In genomic region chr17:40535924-40536717, GRCh38 we compare ENCODE assay signal across 12 cellular contexts. TPM values are rescaled to one million over a fixed set of nuclear protein-coding genes. Genes with fewer than 3 reads are reported as not detected.
DNase-seq lines count a peak whose midpoint lies in the region; ATAC-seq and TF ChIP-seq lines count a peak whose summit lies in the region.
"Had no signal": no experiment of that assay in that cellular context is flagged by ENCODE, and none has a peak within 500 bp of the region (broad histone marks: within the 10 kb centered on the region; RNA-seq: fewer than 3 reads in every experiment).

No MANE protein-coding gene starts in this region.

- no peaks in the 10 kb centered on the region for H3K9me3 ChIP-seq in left ventricle myocardium inferior (replicated peaks)
- no peaks in the 10 kb centered on the region for H3K9me3 ChIP-seq in sigmoid colon
- no peaks in the 10 kb centered on the region for H3K9me3 ChIP-seq in effector memory CD4-positive, alpha-beta T cell (ENCODE audit: control insufficient read depth, low read length)

- H3K27ac Mint-ChIP-seq in activated naive CD8-positive, alpha-beta T cell treated with anti-CD3 and anti-CD28 coated beads for 36 hours = peak overlapping the region; percentile 9
- H3K27ac Mint-ChIP-seq: nephron progenitor cell had no signal

- no peak for TF ChIP-seq CTCF in left ventricle myocardium inferior (IDR thresholded peaks at IDR 0.05; ENCODE audit: borderline replicate concordance)
- no peak for TF ChIP-seq CTCF in sigmoid colon (IDR thresholded peaks at IDR 0.05)

- ATAC-seq in HG02870 (IDR thresholded peaks at IDR 0.05; ENCODE audit: unreplicated experiment) = no peak

- H3K27ac ChIP-seq in left ventricle myocardium inferior (replicated peaks) (peak overlapping the region; percentile 94), sigmoid colon (peak overlapping the region; percentile 45 to 89 (median 84))
- no peak overlapping the region for H3K27ac ChIP-seq in effector memory CD4-positive, alpha-beta T cell (ENCODE audit: insufficient read depth, low read length, poor library complexity, severe bottlenecking)

- H3K4me3 ChIP-seq in left ventricle myocardium inferior (no peak overlapping the region), sigmoid colon (no peak overlapping the region)
- H3K4me3 ChIP-seq in effector memory CD4-positive, alpha-beta T cell (ENCODE audit: insufficient read depth, low read depth, low read length, poor library complexity, severe bottlenecking) = no peak overlapping the region

- no peaks in the 10 kb centered on the region for H3K36me3 ChIP-seq in left ventricle myocardium inferior
- H3K36me3 ChIP-seq in sigmoid colon = no peaks in the 10 kb centered on the region
- H3K36me3 ChIP-seq in effector memory CD4-positive, alpha-beta T cell (ENCODE audit: control insufficient read depth, insufficient read depth, low read length) = no peaks in the 10 kb centered on the region

- H3K27me3 ChIP-seq in left ventricle myocardium inferior (ENCODE audit: low read depth) (no peaks in the 10 kb centered on the region), sigmoid colon (no peaks in the 10 kb centered on the region)
- no peaks in the 10 kb centered on the region for H3K27me3 ChIP-seq in effector memory CD4-positive, alpha-beta T cell (replicated peaks; ENCODE audit: control insufficient read depth, insufficient read depth, low read length, poor library complexity, severe bottlenecking)

- no peaks in the 10 kb centered on the region for H3K9me3 Mint-ChIP-seq in activated naive CD8-positive, alpha-beta T cell treated with anti-CD3 and anti-CD28 coated beads for 36 hours
- H3K9me3 Mint-ChIP-seq: nephron progenitor cell had no signal

- peaks cover 6% of the 10 kb centered on the region for H3K36me3 Mint-ChIP-seq in activated naive CD8-positive, alpha-beta T cell treated with anti-CD3 and anti-CD28 coated beads for 36 hours

- 80 to 81% methylated on average over 12 of the region's 12 CpGs for WGBS in sigmoid colon, 2 donors

- DNase-seq in DMS79 treated with DMSO at 0.1 percent for 48 hours (lab: John Stamatoyannopoulos, UW) = peak; percentile 46
- DNase-seq in activated naive CD8-positive, alpha-beta T cell treated with anti-CD3 and anti-CD28 coated beads for 36 hours = no peak
- DNase-seq in left ventricle myocardium inferior = no peak
- DNase-seq in sigmoid colon = peak; percentile 71
- DNase-seq in effector memory CD4-positive, alpha-beta T cell = no peak
- no peak for DNase-seq in GOT3 (lab: John Stamatoyannopoulos, UW)
- DNase-seq in NCI-H2029 treated with DMSO at 0.1 percent for 48 hours (lab: John Stamatoyannopoulos, UW) = no peak
- DNase-seq: activated CD4-positive, CD25-positive, alpha-beta regulatory T cell; NCI-H510A; nephron progenitor cell had no signal

- intact Hi-C loops in left ventricle myocardium inferior (cut with micrococcal nuclease) = loop anchor here (10.0 kb wide), 1 partner anchor 91 kb away; the partner anchor contains the start of gene IGFBP4
- intact Hi-C loops in sigmoid colon (cut with DNase I) = loop anchor here (5.0 kb wide), 1 partner anchor 554 kb away; the partner anchor contains the start of gene PSMD3

- no peak for TF ChIP-seq POLR2A in sigmoid colon (IDR thresholded peaks at IDR 0.05)

- H3K4me3 Mint-ChIP-seq in activated naive CD8-positive, alpha-beta T cell treated with anti-CD3 and anti-CD28 coated beads for 36 hours = no peak overlapping the region
- H3K4me3 Mint-ChIP-seq: nephron progenitor cell had no signal

- peak in 1 of 4 donors; percentile 47 for TF ChIP-seq EP300 in sigmoid colon (IDR thresholded peaks at IDR 0.05)

- peaks cover 87% of the 10 kb centered on the region for H3K4me1 Mint-ChIP-seq in activated naive CD8-positive, alpha-beta T cell treated with anti-CD3 and anti-CD28 coated beads for 36 hours

- H3K4me1 ChIP-seq in left ventricle myocardium inferior (peaks cover 94% of the 10 kb centered on the region), sigmoid colon (peaks cover 0 to 72% (median 64%) of the 10 kb centered on the region in 4 donors)
- H3K4me1 ChIP-seq in effector memory CD4-positive, alpha-beta T cell (ENCODE audit: control insufficient read depth, insufficient read depth, low read length, poor library complexity, severe bottlenecking) = peaks cover 55% of the 10 kb centered on the region

- no peaks in the 10 kb centered on the region for H3K27me3 Mint-ChIP-seq in activated naive CD8-positive, alpha-beta T cell treated with anti-CD3 and anti-CD28 coated beads for 36 hours

RNA-seq across cellular contexts. Expression of gene CCR7, which starts 29.2 kb away (rescaled TPM):
- 100 to 1,000 TPM; 260 to 274 TPM for total RNA-seq in activated naive CD8-positive, alpha-beta T cell treated with anti-CD3 and anti-CD28 coated beads for 36 hours
- total RNA-seq in left ventricle myocardium inferior (not detected), sigmoid colon (not detected)
- polyA plus RNA-seq in sigmoid colon = 10 to 100 TPM in 1 of 3 donors, not detected in 2; 73.5 TPM
- total RNA-seq: G401 had no signal

RNA-seq across cellular contexts. Expression of gene TNS4, which starts 34.7 kb away (rescaled TPM):
- total RNA-seq in activated naive CD8-positive, alpha-beta T cell treated with anti-CD3 and anti-CD28 coated beads for 36 hours = 1 to 10 TPM; 7.3 to 7.6 TPM
- total RNA-seq in left ventricle myocardium inferior (not detected), sigmoid colon (not detected)
- 1 to 10 TPM; 1.2 to 6.9 (median 1.8) TPM for polyA plus RNA-seq in sigmoid colon
- total RNA-seq: G401 had no signal

Comparison
In these comparisons a context has a peak if more than half of its experiments do, and no peak if none do; other contexts are left out.
1. DNase-seq: peak in DMS79 treated with DMSO at 0.1 percent for 48 hours (single experiment) and sigmoid colon (single experiment); none in activated naive CD8-positive, alpha-beta T cell treated with anti-CD3 and anti-CD28 coated beads for 36 hours (single experiment), left ventricle myocardium inferior (single experiment), effector memory CD4-positive, alpha-beta T cell (0 of 3), GOT3 (single experiment) and NCI-H2029 treated with DMSO at 0.1 percent for 48 hours (single experiment).
2. RNA of gene CCR7, which starts 29.2 kb away (total RNA-seq): 260 to 274 TPM in activated naive CD8-positive, alpha-beta T cell treated with anti-CD3 and anti-CD28 coated beads for 36 hours; not detected in left ventricle myocardium inferior (single experiment) and not detected in sigmoid colon; every median in the first group is over 100 times any median in the second.